ENCODE assay signal across 8 cellular contexts in genomic region chr20:59042796-59043621, GRCh38. TPM values are rescaled to one million over a fixed set of nuclear protein-coding genes. Genes with fewer than 3 reads are reported as not detected.
DNase-seq lines count a peak whose midpoint lies in the region; TF ChIP-seq lines count a peak whose summit lies in the region.

No MANE protein-coding gene starts in this region.

- H3K27me3 ChIP-seq in HAP-1 (ENCODE audit: low read depth) (no peaks in the 10 kb centered on the region), MG63 (no peaks in the 10 kb centered on the region), neutrophil (no peaks in the 10 kb centered on the region), subcutaneous abdominal adipose tissue (ENCODE audit: control insufficient read depth in 5 of 5, insufficient read depth in 4 of 5, low read length in 5 of 5) (no peaks in the 10 kb centered on the region)

- H3K27ac ChIP-seq in neutrophil (peak overlapping the region; percentile 75), subcutaneous abdominal adipose tissue (ENCODE audit: low read depth, low read length) (peak overlapping the region; percentile 85)

- TF ChIP-seq CTCF in neutrophil (IDR thresholded peaks at IDR 0.05), result peak; percentile 54

- H3K36me3 ChIP-seq in HAP-1 (replicated peaks), result peaks cover 18% of the 10 kb centered on the region
- peaks cover 34% of the 10 kb centered on the region for H3K36me3 ChIP-seq in MG63
- peaks cover 4% of the 10 kb centered on the region for H3K36me3 ChIP-seq in neutrophil
- peaks cover under 1 to 10% (median 1%) of the 10 kb centered on the region in 5 donors for H3K36me3 ChIP-seq in subcutaneous abdominal adipose tissue (ENCODE audit: control insufficient read depth in 5 of 5, insufficient read depth in 5 of 5, low read length in 5 of 5)

- H3K9ac ChIP-seq in subcutaneous abdominal adipose tissue (ENCODE audit: low read length in 5 of 5), result peak overlapping the region in 4 of 5 donors; percentile 17 to 87 (median 64)

- peak overlapping the region; percentile 79 for H3K4me3 ChIP-seq in HAP-1
- peak overlapping the region; percentile 91 for H3K4me3 ChIP-seq in MG63
- H3K4me3 ChIP-seq in neutrophil (ENCODE audit: low read depth in 1 of 2, low read length in 1 of 2), result peak overlapping the region; percentile 87 to 98
- peak overlapping the region in 4 of 5 donors; percentile 78 to 88 (median 80) for H3K4me3 ChIP-seq in subcutaneous abdominal adipose tissue (ENCODE audit: low read depth in 1 of 5, low read length in 5 of 5)

- DNase-seq in G401 (ENCODE audit: low spot score), result peak; percentile 87
- DNase-seq in HAP-1 (ENCODE audit: low spot score in 2 of 2), result peak; percentile 80 to 93
- peak; percentile 93 for DNase-seq in MG63
- DNase-seq in SIG-M5 (lab: John Stamatoyannopoulos, UW), result peak; percentile 43
- DNase-seq in activated gamma-delta T cell treated with anti-CD3 and anti-CD28 coated beads, Interleukin-2, amount 50 U/mL, for 16 hours (ENCODE audit: low read depth), result peak; percentile 90
- peak; percentile 80 for DNase-seq in foreskin melanocyte

- H3K9me3 ChIP-seq in HAP-1, result no peaks in the 10 kb centered on the region
- H3K9me3 ChIP-seq in MG63, result no peaks in the 10 kb centered on the region
- no peaks in the 10 kb centered on the region for H3K9me3 ChIP-seq in neutrophil
- no peaks in the 10 kb centered on the region for H3K9me3 ChIP-seq in subcutaneous abdominal adipose tissue (ENCODE audit: control insufficient read depth in 5 of 5, low read length in 5 of 5)

- in situ Hi-C loops in G401 (cut with HindIII; ENCODE audit: low sequenced_read_pairs), result no loop called here
- in situ Hi-C loops in HAP-1 (cut with MboI; ENCODE audit: low sequenced_read_pairs), result loop anchor here (25.0 kb wide), 1 partner anchor 894 kb away; the partner anchor contains the start of genes FAM217B, PPP1R3D and SYCP2

- H3K4me1 ChIP-seq in HAP-1 (peaks cover 31% of the 10 kb centered on the region), neutrophil (ENCODE audit: control insufficient read depth in 1 of 2, insufficient read depth in 1 of 2, low read depth in 1 of 2, low read length in 1 of 2) (peaks cover 22 to 29% of the 10 kb centered on the region in 2 experiments), subcutaneous abdominal adipose tissue (ENCODE audit: control insufficient read depth in 5 of 5, insufficient read depth in 5 of 5, low read length in 5 of 5) (peaks cover 0 to 40% (median 38%) of the 10 kb centered on the region in 5 donors)

RNA-seq across cellular contexts. Expression of gene PRELID3B, which starts 0.4 kb away (rescaled TPM):
- 49.6 and 76.2 TPM in 2 replicates for total RNA-seq in G401 (2014; rRNA removed; shearing (Covaris generic))
- 177 and 205 TPM in 2 replicates for total RNA-seq in MG63 (2014; rRNA removed; shearing (Covaris generic); ENCODE audit: low replicate concordance)

RNA-seq across cellular contexts. Expression of gene ATP5F1E, which starts 10.9 kb away (rescaled TPM):
- total RNA-seq in G401 (2014; rRNA removed; shearing (Covaris generic)), result 35.4 and 51.3 TPM in 2 replicates
- total RNA-seq in MG63 (2014; rRNA removed; shearing (Covaris generic); ENCODE audit: low replicate concordance), result 32.4 and 44.2 TPM in 2 replicates

RNA-seq across cellular contexts. Expression of gene TUBB1, which starts 23.8 kb away (rescaled TPM):
- total RNA-seq in G401 (2014; rRNA removed; shearing (Covaris generic)), result not detected in 2 replicates
- total RNA-seq in MG63 (2014; rRNA removed; shearing (Covaris generic); ENCODE audit: low replicate concordance), result not detected in 2 replicates

RNA-seq across cellular contexts. Expression of gene CTSZ, which starts 36.0 kb away (rescaled TPM):
- total RNA-seq in G401 (2014; rRNA removed; shearing (Covaris generic)), result not detected in 2 replicates
- 445 and 487 TPM in 2 replicates for total RNA-seq in MG63 (2014; rRNA removed; shearing (Covaris generic); ENCODE audit: low replicate concordance)

Comparison
In these comparisons a context has a peak if more than half of its experiments do, and no peak if none do; other contexts are left out.
1. Peak in every context shown above with its lines: DNase-seq, H3K4me3 ChIP-seq and H3K27ac ChIP-seq.
2. DNase-seq: peak in every context shown above with its lines; median percentile 93 in MG63; 90 in activated gamma-delta T cell treated with anti-CD3 and anti-CD28 coated beads, Interleukin-2, amount 50 U/mL, for 16 hours; 87 in G401; 86 in HAP-1; 80 in foreskin melanocyte; 43 in SIG-M5.